ENCODE assay signal across 20 cellular contexts in genomic region chr12:123939716-123940626, GRCh38. TPM values are rescaled to one million over a fixed set of nuclear protein-coding genes. Genes with fewer than 3 reads are reported as not detected.
DNase-seq lines count a peak whose midpoint lies in the region; ATAC-seq and TF ChIP-seq lines count a peak whose summit lies in the region.
"Had no signal": no experiment of that assay in that cellular context is flagged by ENCODE, and none has a peak within 500 bp of the region (broad histone marks: within the 10 kb centered on the region; RNA-seq: fewer than 3 reads in every experiment).

No MANE protein-coding gene starts in this region.

- intact Hi-C loops in CD4-positive, alpha-beta T cell (cut with DNase I, micrococcal nuclease) = no loop called here
- intact Hi-C loops in posterior cingulate gyrus (cut with DNase I) = no loop called here

- no peak overlapping the region for H3K27ac ChIP-seq in CD4-positive, alpha-beta T cell (ENCODE audit: low read depth, low read length)
- no peak overlapping the region for H3K27ac ChIP-seq in CD8-positive, alpha-beta memory T cell (ENCODE audit: low read depth, low read length)
- H3K27ac ChIP-seq: RWPE1, SJCRH30 had no signal

- peaks cover 31% of the 10 kb centered on the region for H3K4me1 Mint-ChIP-seq in CD4-positive, alpha-beta T cell (ENCODE audit: low read depth)
- peaks cover 28 to 29% (median 28%) of the 10 kb centered on the region in 3 donors for H3K4me1 Mint-ChIP-seq in CD8-positive, alpha-beta memory T cell
- H3K4me1 Mint-ChIP-seq in immature natural killer cell = peaks cover 46 to 47% of the 10 kb centered on the region in 2 donors

- H3K9me3 Mint-ChIP-seq in CD4-positive, alpha-beta T cell = no peaks in the 10 kb centered on the region
- no peaks in the 10 kb centered on the region for H3K9me3 Mint-ChIP-seq in CD8-positive, alpha-beta memory T cell
- no peaks in the 10 kb centered on the region for H3K9me3 Mint-ChIP-seq in immature natural killer cell
- H3K9me3 Mint-ChIP-seq: CD8-positive, alpha-beta T cell had no signal

- CTCF ChIA-PET in CD4-positive, alpha-beta T cell (lab: Charles Lee) = no interaction called here
- CTCF ChIA-PET in CD8-positive, alpha-beta memory T cell (lab: Charles Lee) = interaction anchor here (1.8 kb wide), 1 partner anchor 34 kb away, joined by 8 read pairs; no protein-coding TSS in a partner anchor

- H3K27ac Mint-ChIP-seq in CD4-positive, alpha-beta T cell = peak overlapping the region; percentile 68
- H3K27ac Mint-ChIP-seq in CD8-positive, alpha-beta memory T cell = peak overlapping the region in 5 of 8 donors; percentile 35 to 82 (median 51)
- peak overlapping the region in 5 of 6 donors; percentile 55 to 96 (median 95) for H3K27ac Mint-ChIP-seq in immature natural killer cell
- H3K27ac Mint-ChIP-seq: B cell had no signal

- peaks cover 21% of the 10 kb centered on the region for H3K4me1 ChIP-seq in CD8-positive, alpha-beta memory T cell (ENCODE audit: insufficient read depth, low read length)
- H3K4me1 ChIP-seq: SJCRH30 had no signal

- H3K9me3 ChIP-seq in CD4-positive, alpha-beta T cell (ENCODE audit: control insufficient read depth, low read length) = peaks cover 5% of the 10 kb centered on the region
- H3K9me3 ChIP-seq in CD8-positive, alpha-beta memory T cell (ENCODE audit: low read length) = no peaks in the 10 kb centered on the region
- H3K9me3 ChIP-seq: SJCRH30 had no signal

- no peak overlapping the region for H3K4me3 Mint-ChIP-seq in CD4-positive, alpha-beta T cell
- H3K4me3 Mint-ChIP-seq in CD8-positive, alpha-beta memory T cell = peak overlapping the region in 1 of 7 donors; percentile 42
- peak overlapping the region in 2 of 5 donors; percentile 30 to 88 for H3K4me3 Mint-ChIP-seq in immature natural killer cell
- H3K4me3 Mint-ChIP-seq: B cell had no signal

- no peak for ATAC-seq in CD4-positive, alpha-beta T cell (ENCODE audit: poor library complexity)
- ATAC-seq: CD8-positive, alpha-beta T cell; PC-3 had no signal

- no peaks in the 10 kb centered on the region for H3K27me3 ChIP-seq in CD4-positive, alpha-beta T cell (ENCODE audit: control insufficient read depth, insufficient read depth, low read length)
- no peaks in the 10 kb centered on the region for H3K27me3 ChIP-seq in CD8-positive, alpha-beta memory T cell (ENCODE audit: insufficient read depth, low read length, poor library complexity, severe bottlenecking)
- H3K27me3 ChIP-seq: SJCRH30 had no signal

- POLR2A ChIA-PET in CD4-positive, alpha-beta T cell (lab: Charles Lee) = interaction anchor here (1.0 kb wide), 1 partner anchor 14 kb away, joined by 3 read pairs; no protein-coding TSS in a partner anchor
- POLR2A ChIA-PET in CD8-positive, alpha-beta memory T cell (lab: Charles Lee) = no interaction called here

- no peaks in the 10 kb centered on the region for H3K27me3 Mint-ChIP-seq in CD4-positive, alpha-beta T cell
- H3K27me3 Mint-ChIP-seq in CD8-positive, alpha-beta memory T cell = no peaks in the 10 kb centered on the region
- H3K27me3 Mint-ChIP-seq in immature natural killer cell (ENCODE audit: low read depth in 3 of 3) = peaks cover 7 to 13% (median 10%) of the 10 kb centered on the region in 3 donors
- H3K27me3 Mint-ChIP-seq: B cell, IgD-negative memory B cell had no signal

- H3K4me3 ChIP-seq in CD8-positive, alpha-beta memory T cell (ENCODE audit: low read length) = no peak overlapping the region
- H3K4me3 ChIP-seq: SJCRH30 had no signal

- peaks cover 50% of the 10 kb centered on the region for H3K36me3 Mint-ChIP-seq in CD4-positive, alpha-beta T cell (ENCODE audit: low read depth)
- H3K36me3 Mint-ChIP-seq in CD8-positive, alpha-beta memory T cell = peaks cover 14 to 57% (median 23%) of the 10 kb centered on the region in 3 donors
- H3K36me3 Mint-ChIP-seq in immature natural killer cell = peaks cover 26 to 35% (median 34%) of the 10 kb centered on the region in 3 donors

- no peak for TF ChIP-seq CTCF in CD4-positive, alpha-beta T cell (IDR thresholded peaks at IDR 0.05)

- H3K36me3 ChIP-seq in CD8-positive, alpha-beta memory T cell (ENCODE audit: insufficient read depth, low read length) = no peaks in the 10 kb centered on the region
- H3K36me3 ChIP-seq: SJCRH30 had no signal

- DNase-seq in CD4-positive, alpha-beta T cell = no peak
- no peak for DNase-seq in CD8-positive, alpha-beta memory T cell
- DNase-seq in immature natural killer cell (no peak), posterior cingulate gyrus (peak in 7 of 10 donors; percentile 60 to 95 (median 79)), NCI-H2107 (lab: John Stamatoyannopoulos, UW) (no peak), T1000 (lab: John Stamatoyannopoulos, UW) (no peak), foreskin melanocyte (no peak)
- DNase-seq: CD8-positive, alpha-beta T cell; DMS79; Kasumi-1; MM.1S; NCI-H1092 treated with DMSO at 0.1 percent for 48 hours; NCI-H1694 treated with DMSO at 0.1 percent for 48 hours; NCI-H345; NCI-H748 treated with DMSO at 0.1 percent for 48 hours; PC-3; SJCRH30 had no signal

RNA-seq across cellular contexts. Expression of gene CCDC92, which starts 32.7 kb away (rescaled TPM):
- 10 to 100 TPM; 11.5 to 12.7 TPM for total RNA-seq in CD4-positive, alpha-beta T cell
- 10 to 100 TPM; 10.2 to 12.9 TPM for total RNA-seq in CD8-positive, alpha-beta memory T cell
- 48.9 TPM for polyA plus RNA-seq in CD8-positive, alpha-beta memory T cell
- polyA plus RNA-seq in immature natural killer cell = 10 to 100 TPM; 24.6 to 44.9 (median 25.1) TPM

RNA-seq across cellular contexts. Expression of gene ZNF664, which starts 33.0 kb away (rescaled TPM):
- 10 to 100 TPM; 13.4 to 19.0 TPM for total RNA-seq in CD4-positive, alpha-beta T cell
- 10 to 100 TPM; 73.0 to 75.8 TPM for total RNA-seq in CD8-positive, alpha-beta memory T cell
- 10.8 TPM for polyA plus RNA-seq in CD8-positive, alpha-beta memory T cell
- 10 to 100 TPM in 1 of 3 donors, 1 to 10 TPM in 2; 2.1 to 12.9 (median 8.2) TPM for polyA plus RNA-seq in immature natural killer cell

Comparison
In these comparisons a context has a peak if more than half of its experiments do, and no peak if none do; other contexts are left out.
1. DNase-seq: peak in posterior cingulate gyrus (7 of 10); none in CD4-positive, alpha-beta T cell (0 of 10), CD8-positive, alpha-beta memory T cell (0 of 5), immature natural killer cell (0 of 3), NCI-H2107 (single experiment), T1000 (single experiment) and foreskin melanocyte (single experiment).
2. Peak in every context shown above with its lines, with median percentiles within 50 percentile points of each other: H3K27ac Mint-ChIP-seq.